Comparison of ENCODE assay signal across 21 cellular contexts in the genomic region with DNA sequence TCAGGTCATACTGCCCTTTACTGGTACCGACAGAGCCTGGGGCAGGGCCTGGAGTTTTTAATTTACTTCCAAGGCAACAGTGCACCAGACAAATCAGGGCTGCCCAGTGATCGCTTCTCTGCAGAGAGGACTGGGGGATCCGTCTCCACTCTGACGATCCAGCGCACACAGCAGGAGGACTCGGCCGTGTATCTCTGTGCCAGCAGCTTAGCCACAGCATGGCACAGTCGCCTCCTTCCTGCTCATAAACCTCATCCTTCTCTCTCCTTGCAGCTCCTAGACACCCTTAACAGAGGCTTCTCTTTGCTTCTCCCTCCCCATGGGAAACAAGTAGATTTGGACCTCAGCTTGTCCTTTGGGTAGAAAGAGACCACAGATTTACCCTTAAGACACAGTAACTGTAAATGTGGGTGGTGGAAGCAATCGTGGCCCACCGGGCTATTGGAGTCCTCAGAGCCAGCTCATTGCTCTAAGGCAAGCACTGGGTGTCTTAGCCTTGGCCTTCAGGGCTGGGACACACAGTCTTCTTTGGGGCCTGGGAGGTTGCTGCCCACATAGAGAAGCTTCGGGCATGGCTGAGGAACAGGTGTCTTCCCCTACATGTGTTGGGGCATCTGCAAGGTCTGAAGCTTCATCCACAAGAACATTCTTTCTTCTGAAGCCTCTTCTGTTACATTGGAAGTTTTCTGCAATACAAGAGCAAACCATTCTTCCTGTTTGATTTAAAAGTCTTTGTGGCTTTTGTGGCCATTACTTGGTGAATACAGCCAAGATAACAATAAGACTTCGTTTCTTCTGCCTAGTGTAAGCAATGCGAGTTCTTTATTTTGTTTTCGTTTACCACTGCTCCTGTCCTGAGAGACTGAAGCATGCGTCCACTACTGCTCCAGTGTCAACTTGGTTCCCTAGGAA.
A peak's percentile ranks its signal among the peaks of the same experiment; 100 is the strongest.
DNase-seq lines count a peak whose midpoint lies in the region; ATAC-seq and TF ChIP-seq lines count a peak whose summit lies in the region.
"Had no signal": no experiment of that assay in that cellular context is flagged by ENCODE, and none has a peak within 500 bp of the region (broad histone marks: within the 10 kb centered on the region; RNA-seq: fewer than 3 reads in every experiment).

No MANE protein-coding gene starts in this region.

- peak overlapping the region; percentile 40 for H3K4me3 Mint-ChIP-seq in activated CD4-positive, alpha-beta T cell treated with anti-CD3 and anti-CD28 coated beads, Interleukin-2, amount 10 ng/mL, durations not matched to agents 24 days and 14 days
- peak overlapping the region; percentile 54 for H3K4me3 Mint-ChIP-seq in CD4-positive, alpha-beta T cell
- peak overlapping the region; percentile 77 for H3K4me3 Mint-ChIP-seq in T-helper 17 cell
- H3K4me3 Mint-ChIP-seq in central memory CD8-positive, alpha-beta T cell = peak overlapping the region; percentile 59
- H3K4me3 Mint-ChIP-seq: WTC11 had no signal

- no peaks in the 10 kb centered on the region for H3K4me1 ChIP-seq in ascending aorta
- H3K4me1 ChIP-seq: Peyer's patch had no signal

- no peaks in the 10 kb centered on the region for H3K36me3 Mint-ChIP-seq in activated CD4-positive, alpha-beta T cell treated with anti-CD3 and anti-CD28 coated beads, Interleukin-2, amount 10 ng/mL, durations not matched to agents 24 days and 14 days (ENCODE audit: low read depth)
- no peaks in the 10 kb centered on the region for H3K36me3 Mint-ChIP-seq in CD4-positive, alpha-beta T cell (ENCODE audit: low read depth)
- H3K36me3 Mint-ChIP-seq in T-helper 17 cell (ENCODE audit: low read depth) = no peaks in the 10 kb centered on the region
- H3K36me3 Mint-ChIP-seq in central memory CD8-positive, alpha-beta T cell (ENCODE audit: insufficient read depth) = peaks cover 5% of the 10 kb centered on the region
- H3K36me3 Mint-ChIP-seq: WTC11 had no signal

- H3K4me1 Mint-ChIP-seq in activated CD4-positive, alpha-beta T cell treated with anti-CD3 and anti-CD28 coated beads, Interleukin-2, amount 10 ng/mL, durations not matched to agents 24 days and 14 days = peaks cover 19% of the 10 kb centered on the region
- H3K4me1 Mint-ChIP-seq in CD4-positive, alpha-beta T cell (ENCODE audit: low read depth) = peaks cover 50% of the 10 kb centered on the region
- H3K4me1 Mint-ChIP-seq in T-helper 17 cell = peaks cover 22% of the 10 kb centered on the region
- peaks cover 29% of the 10 kb centered on the region for H3K4me1 Mint-ChIP-seq in central memory CD8-positive, alpha-beta T cell

- CTCF ChIA-PET in CD4-positive, alpha-beta T cell (lab: Charles Lee) = no interaction called here

- TF ChIP-seq CTCF in CD4-positive, alpha-beta T cell (IDR thresholded peaks at IDR 0.05) = no peak
- TF ChIP-seq CTCF in ascending aorta (IDR thresholded peaks at IDR 0.05) = no peak

- H3K27me3 ChIP-seq in CD4-positive, alpha-beta T cell (ENCODE audit: control insufficient read depth, insufficient read depth, low read length) = no peaks in the 10 kb centered on the region
- H3K27me3 ChIP-seq in ascending aorta = no peaks in the 10 kb centered on the region
- H3K27me3 ChIP-seq: Peyer's patch had no signal

- no peaks in the 10 kb centered on the region for H3K36me3 ChIP-seq in ascending aorta
- H3K36me3 ChIP-seq: Peyer's patch had no signal

- H3K9me3 Mint-ChIP-seq in activated CD4-positive, alpha-beta T cell treated with anti-CD3 and anti-CD28 coated beads, Interleukin-2, amount 10 ng/mL, durations not matched to agents 24 days and 14 days = no peaks in the 10 kb centered on the region
- H3K9me3 Mint-ChIP-seq in CD4-positive, alpha-beta T cell = no peaks in the 10 kb centered on the region
- H3K9me3 Mint-ChIP-seq in central memory CD8-positive, alpha-beta T cell = no peaks in the 10 kb centered on the region
- H3K9me3 Mint-ChIP-seq: WTC11 had no signal

- peaks cover 15% of the 10 kb centered on the region for H3K27me3 Mint-ChIP-seq in activated CD4-positive, alpha-beta T cell treated with anti-CD3 and anti-CD28 coated beads, Interleukin-2, amount 10 ng/mL, durations not matched to agents 24 days and 14 days
- peaks cover 5% of the 10 kb centered on the region for H3K27me3 Mint-ChIP-seq in CD4-positive, alpha-beta T cell
- H3K27me3 Mint-ChIP-seq in T-helper 17 cell = peaks cover 18% of the 10 kb centered on the region
- H3K27me3 Mint-ChIP-seq in central memory CD8-positive, alpha-beta T cell = peaks cover 25% of the 10 kb centered on the region

- no peak overlapping the region for H3K4me3 ChIP-seq in ascending aorta
- H3K4me3 ChIP-seq: GM23248, Peyer's patch had no signal

- no peak for DNase-seq in activated CD4-positive, alpha-beta T cell treated with anti-CD3 and anti-CD28 coated beads, Interleukin-2, amount 10 ng/mL, durations not matched to agents 24 days and 14 days
- no peak for DNase-seq in activated CD4-positive, alpha-beta T cell treated with anti-CD3 and anti-CD28 coated beads for 4 hours
- DNase-seq in CD4-positive, alpha-beta T cell = no peak
- no peak for DNase-seq in T-helper 17 cell
- DNase-seq in central memory CD8-positive, alpha-beta T cell (ENCODE audit: low spot score in 2 of 2) = no peak
- no peak for DNase-seq in ascending aorta (ENCODE audit: low spot score in 2 of 2)
- DNase-seq in NCI-H1694 treated with DMSO at 0.1 percent for 48 hours (lab: John Stamatoyannopoulos, UW) = no peak
- DNase-seq: activated gamma-delta T cell treated with Interleukin-2 at 50 U/mL for 16 hours; effector CD4-positive, alpha-beta T cell; EL; foreskin melanocyte; GM23248; islet precursor cell; midbrain; NCI-H2081 treated with DMSO at 0.1 percent for 48 hours; Peyer's patch; posterior cingulate gyrus had no signal

- peak overlapping the region; percentile 31 for H3K27ac Mint-ChIP-seq in activated CD4-positive, alpha-beta T cell treated with anti-CD3 and anti-CD28 coated beads, Interleukin-2, amount 10 ng/mL, durations not matched to agents 24 days and 14 days
- H3K27ac Mint-ChIP-seq in CD4-positive, alpha-beta T cell = peak overlapping the region; percentile 35
- H3K27ac Mint-ChIP-seq in T-helper 17 cell = peak overlapping the region; percentile 89
- peak overlapping the region; percentile 69 for H3K27ac Mint-ChIP-seq in central memory CD8-positive, alpha-beta T cell (ENCODE audit: low read depth)
- H3K27ac Mint-ChIP-seq: WTC11 had no signal

- no peak overlapping the region for H3K27ac ChIP-seq in CD4-positive, alpha-beta T cell (ENCODE audit: low read depth, low read length)
- H3K27ac ChIP-seq in ascending aorta = no peak overlapping the region
- H3K27ac ChIP-seq: GM23248 had no signal

- H3K9me3 ChIP-seq in CD4-positive, alpha-beta T cell (ENCODE audit: control insufficient read depth, low read length) = no peaks in the 10 kb centered on the region
- no peaks in the 10 kb centered on the region for H3K9me3 ChIP-seq in T-helper 17 cell (ENCODE audit: control insufficient read depth, low read length, poor library complexity, severe bottlenecking)
- no peaks in the 10 kb centered on the region for H3K9me3 ChIP-seq in ascending aorta
- H3K9me3 ChIP-seq: Peyer's patch had no signal

- intact Hi-C loops in activated CD4-positive, alpha-beta T cell treated with anti-CD3 and anti-CD28 coated beads, Interleukin-2, amount 10 ng/mL, durations not matched to agents 24 days and 14 days (cut with micrococcal nuclease) = no loop called here
- intact Hi-C loops in CD4-positive, alpha-beta T cell (cut with DNase I, micrococcal nuclease) = no loop called here
- intact Hi-C loops in ascending aorta (cut with DNase I) = loop anchor here (10.0 kb wide), 1 partner anchor 71 kb away; no protein-coding TSS in a partner anchor

- ATAC-seq in CD4-positive, alpha-beta T cell (ENCODE audit: poor library complexity) = peak; percentile 28
- peak; percentile 39 for ATAC-seq in T-helper 17 cell
- ATAC-seq in central memory CD8-positive, alpha-beta T cell (replicated peaks; ENCODE audit: extremely low read depth, poor library complexity, severe bottlenecking) = peak; percentile 38
- no peak for ATAC-seq in HG02759 (IDR thresholded peaks at IDR 0.05; ENCODE audit: unreplicated experiment)
- ATAC-seq: HepG2, sciatic nerve, WTC11 had no signal

- POLR2A ChIA-PET in CD4-positive, alpha-beta T cell (lab: Charles Lee) = interaction anchor here (1.2 to 1.7 kb wide), 5 partner anchors 9 to 457 kb away, joined by 3 to 5 read pairs (median 4); no protein-coding TSS in a partner anchor

Comparison
In these comparisons a context has a peak if more than half of its experiments do, and no peak if none do; other contexts are left out.
1. H3K27ac Mint-ChIP-seq: peak in every context shown above with its lines; median percentile 89 in T-helper 17 cell; 69 in central memory CD8-positive, alpha-beta T cell; 35 in CD4-positive, alpha-beta T cell; 31 in activated CD4-positive, alpha-beta T cell treated with anti-CD3 and anti-CD28 coated beads, Interleukin-2, amount 10 ng/mL, durations not matched to agents 24 days and 14 days.